1 cellular context compared by ENCODE assay signal in the genomic region with DNA sequence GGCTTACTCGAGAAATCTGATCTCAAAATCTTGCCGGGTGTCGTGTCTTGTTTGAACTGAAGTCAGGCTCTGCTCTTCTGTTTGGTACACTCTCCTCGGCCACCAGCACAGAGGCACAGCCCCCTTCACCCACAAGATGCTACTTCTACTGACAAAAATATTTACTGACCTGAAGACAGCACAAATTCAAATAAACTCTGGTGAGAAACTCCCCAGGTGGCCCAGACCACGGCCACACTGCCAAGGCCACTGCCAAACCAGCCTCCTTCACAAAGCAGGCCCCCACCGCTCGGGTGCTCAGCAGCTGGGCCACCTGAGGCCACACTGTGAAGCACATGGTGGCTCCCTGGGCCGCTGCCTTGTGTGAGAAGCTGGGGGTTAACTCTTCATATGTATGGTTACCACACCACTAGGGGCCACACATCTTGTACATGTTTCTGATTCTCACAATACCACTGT.
TF ChIP-seq lines count a peak whose summit lies in the region.

No MANE protein-coding gene starts in this region.

TF ChIP-seq in HCT116, 20 proteins besides CTCF, POLR2A, EP300 and RAD21 (continued from another document):
- TF ChIP-seq, protein P1, sequence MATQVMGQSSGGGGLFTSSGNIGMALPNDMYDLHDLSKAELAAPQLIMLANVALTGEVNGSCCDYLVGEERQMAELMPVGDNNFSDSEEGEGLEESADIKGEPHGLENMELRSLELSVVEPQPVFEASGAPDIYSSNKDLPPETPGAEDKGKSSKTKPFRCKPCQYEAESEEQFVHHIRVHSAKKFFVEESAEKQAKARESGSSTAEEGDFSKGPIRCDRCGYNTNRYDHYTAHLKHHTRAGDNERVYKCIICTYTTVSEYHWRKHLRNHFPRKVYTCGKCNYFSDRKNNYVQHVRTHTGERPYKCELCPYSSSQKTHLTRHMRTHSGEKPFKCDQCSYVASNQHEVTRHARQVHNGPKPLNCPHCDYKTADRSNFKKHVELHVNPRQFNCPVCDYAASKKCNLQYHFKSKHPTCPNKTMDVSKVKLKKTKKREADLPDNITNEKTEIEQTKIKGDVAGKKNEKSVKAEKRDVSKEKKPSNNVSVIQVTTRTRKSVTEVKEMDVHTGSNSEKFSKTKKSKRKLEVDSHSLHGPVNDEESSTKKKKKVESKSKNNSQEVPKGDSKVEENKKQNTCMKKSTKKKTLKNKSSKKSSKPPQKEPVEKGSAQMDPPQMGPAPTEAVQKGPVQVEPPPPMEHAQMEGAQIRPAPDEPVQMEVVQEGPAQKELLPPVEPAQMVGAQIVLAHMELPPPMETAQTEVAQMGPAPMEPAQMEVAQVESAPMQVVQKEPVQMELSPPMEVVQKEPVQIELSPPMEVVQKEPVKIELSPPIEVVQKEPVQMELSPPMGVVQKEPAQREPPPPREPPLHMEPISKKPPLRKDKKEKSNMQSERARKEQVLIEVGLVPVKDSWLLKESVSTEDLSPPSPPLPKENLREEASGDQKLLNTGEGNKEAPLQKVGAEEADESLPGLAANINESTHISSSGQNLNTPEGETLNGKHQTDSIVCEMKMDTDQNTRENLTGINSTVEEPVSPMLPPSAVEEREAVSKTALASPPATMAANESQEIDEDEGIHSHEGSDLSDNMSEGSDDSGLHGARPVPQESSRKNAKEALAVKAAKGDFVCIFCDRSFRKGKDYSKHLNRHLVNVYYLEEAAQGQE (IDR thresholded peaks at IDR 0.05; ENCODE audit: low read depth), result no peak
- TF ChIP-seq EGR1 (IDR thresholded peaks at IDR 0.05; ENCODE audit: low read depth), result no peak
- no peak for TF ChIP-seq ZFX (IDR thresholded peaks at IDR 0.05)
- no peak for TF ChIP-seq CBX3 (IDR thresholded peaks at IDR 0.05; ENCODE audit: low read depth)
- no peak for TF ChIP-seq ELF1 (IDR thresholded peaks at IDR 0.05; ENCODE audit: borderline replicate concordance, low read depth)
- no peak for TF ChIP-seq CEBPB (IDR thresholded peaks at IDR 0.05; ENCODE audit: low read depth)
- no peak for TF ChIP-seq POLR2AphosphoS5 (IDR thresholded peaks at IDR 0.05; ENCODE audit: low read depth, low read length)
- TF ChIP-seq EZH2 (IDR thresholded peaks at IDR 0.05), result no peak
- TF ChIP-seq JUND (IDR thresholded peaks at IDR 0.05), result no peak
